In genomic region chr12:72095025-72095424, GRCh38 we compare ENCODE assay signal across 26 cellular contexts.
"Had no signal": no experiment of that assay in that cellular context is flagged by ENCODE, and none has a peak within 500 bp of the region (broad histone marks: within the 10 kb centered on the region; RNA-seq: fewer than 3 reads in every experiment).

No MANE protein-coding gene starts in this region.

- ATAC-seq: activated CD4-positive, CD25-positive, alpha-beta regulatory T cell treated with anti-CD3 and anti-CD28 coated beads, Interleukin-2, amount 50 U/mL, for 24 hours; activated CD8-positive, alpha-beta T cell treated with anti-CD3 and anti-CD28 coated beads for 36 hours; activated T-cell treated with anti-CD3 and anti-CD28 coated beads, Interleukin-2, amount 50 U/mL, for 4 hours; activated T-helper 17 cell treated with anti-CD3 and anti-CD28 coated beads, Interleukin-2, amount 50 U/mL, for 72 hours; esophagus mucosa; T-helper 17 cell had no signal

- H3K4me3 ChIP-seq: colonic mucosa, heart left ventricle had no signal

- H3K36me3 ChIP-seq: colonic mucosa, heart left ventricle, WERI-Rb-1 had no signal

- H3K9me3 ChIP-seq: colonic mucosa had no signal

- H3K27me3 ChIP-seq: colonic mucosa had no signal

- H3K27ac ChIP-seq: colonic mucosa, heart left ventricle, WERI-Rb-1 had no signal

- DNase-seq: activated B cell treated with CpG ODN at 0.5 μM for 24 hours; activated CD4-positive, alpha-beta T cell treated with anti-CD3 and anti-CD28 coated beads for 48 hours; activated CD4-positive, alpha-beta T cell treated with anti-CD3 and anti-CD28 coated beads, Interleukin-2, amount 50 U/mL, for 1 hour; activated CD4-positive, alpha-beta T cell treated with anti-CD3 and anti-CD28 coated beads, Interleukin-2, amount 50 U/mL, for 48 hours; activated CD8-positive, alpha-beta memory T cell treated with anti-CD3 and anti-CD28 coated beads for 24 hours; activated CD8-positive, alpha-beta T cell treated with anti-CD3 and anti-CD28 coated beads for 36 hours; activated effector memory CD4-positive, alpha-beta T cell treated with Interleukin-2 at 50 U/mL for 16 hours; activated gamma-delta T cell treated with Interleukin-2 at 50 U/mL for 16 hours; activated naive CD4-positive, alpha-beta T cell treated with anti-CD3 and anti-CD28 coated beads, Interleukin-2, amount 50 U/mL, for 16 hours; activated naive CD4-positive, alpha-beta T cell treated with Interleukin-2 at 50 U/mL for 16 hours; activated T-cell treated with anti-CD3 and anti-CD28 coated beads, Interleukin-2, amount 50 U/mL, for 4 hours; amniotic stem cell; central memory CD4-positive, alpha-beta T cell; cerebellar nuclear complex; colonic mucosa; effector memory CD4-positive, alpha-beta T cell; endodermal cell; foreskin fibroblast; heart left ventricle; T-helper 1 cell; T-helper 17 cell; T1000; WERI-Rb-1 had no signal

- H3K4me1 ChIP-seq: colonic mucosa, heart left ventricle had no signal
